Comparison of ENCODE assay signal across 1 cellular context in the genomic region with DNA sequence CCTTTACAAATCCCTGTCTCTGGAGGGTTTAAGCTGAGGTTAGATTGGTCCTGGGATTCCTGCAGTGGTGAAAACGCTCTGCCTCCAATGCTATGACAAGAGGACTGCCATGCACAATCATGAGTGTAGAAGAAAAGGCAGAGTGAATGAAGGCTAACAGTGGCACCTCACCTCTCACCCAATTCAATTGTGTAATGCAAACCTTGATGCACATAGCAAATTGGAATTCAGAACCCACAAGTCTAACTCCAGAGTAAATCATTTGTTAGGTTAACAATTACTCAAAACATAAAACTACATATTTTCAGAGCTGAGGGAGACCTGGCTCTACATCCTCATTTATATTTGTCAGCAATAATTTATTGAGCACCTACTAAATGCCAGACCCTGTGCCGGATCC.
TF ChIP-seq lines count a peak whose summit lies in the region.

No MANE protein-coding gene starts in this region.

TF ChIP-seq in IMR-90, 13 proteins besides CTCF, POLR2A, EP300 and RAD21:
- TF ChIP-seq MAFK (IDR thresholded peaks at IDR 0.05; ENCODE audit: low read depth, low read length) (no peak), NFE2L2 (IDR thresholded peaks at IDR 0.05; ENCODE audit: low read depth, low read length) (no peak), MAZ (IDR thresholded peaks at IDR 0.05; ENCODE audit: borderline replicate concordance, low read depth, low read length) (no peak), BHLHE40 (IDR thresholded peaks at IDR 0.05; ENCODE audit: low read depth, low read length) (no peak), CEBPB (IDR thresholded peaks at IDR 0.05; ENCODE audit: low read depth, low read length) (0 out of 2 replicates have a peak, but pooled peaks have one; percentile 18)
TF ChIP-seq in IMR-90: peak in this region for 1.
